ENCODE assay signal across 7 cellular contexts in genomic region chr14:63045612-63046320, GRCh38.
A peak's percentile ranks its signal among the peaks of the same experiment; 100 is the strongest.
DNase-seq lines count a peak whose midpoint lies in the region; TF ChIP-seq lines count a peak whose summit lies in the region.

No MANE protein-coding gene starts in this region.

- POLR2A ChIA-PET in HEK293 (lab: Yijun Ruan, JAX) = no interaction called here

- H3K27me3 ChIP-seq in endocrine pancreas (ENCODE audit: control insufficient read depth, insufficient read depth, low read length) (peaks cover 11% of the 10 kb centered on the region), neuron (ENCODE audit: insufficient read depth, low read length) (peaks cover 54% of the 10 kb centered on the region)

- peak overlapping the region; percentile 93 for H2AFZ ChIP-seq in neuron (ENCODE audit: low read depth, low read length)

- CTCF ChIA-PET in HEK293 (lab: Yijun Ruan, JAX) = interaction anchor here (0.7 kb wide), 1 partner anchor 151 kb away, joined by 3 read pairs; no protein-coding TSS in a partner anchor

- H3K4me1 ChIP-seq in HEK293 (ENCODE audit: control insufficient read depth, insufficient read depth, low read length) = no peaks in the 10 kb centered on the region; the same call in 1 of the 2 replicates
- H3K4me1 ChIP-seq in endocrine pancreas (ENCODE audit: control insufficient read depth, insufficient read depth, low read length) = no peaks in the 10 kb centered on the region
- peaks cover 15% of the 10 kb centered on the region for H3K4me1 ChIP-seq in neuron (ENCODE audit: insufficient read depth, low read length)

- H3K9ac ChIP-seq in endocrine pancreas (ENCODE audit: control insufficient read depth, insufficient read depth, low read length) = peak overlapping the region; percentile 26

- H3K4me3 ChIP-seq in HEK293 (ENCODE audit: low read depth, low read length) (peak overlapping the region; percentile 44), endocrine pancreas (ENCODE audit: control insufficient read depth, insufficient read depth, low read length) (no peak overlapping the region), neuron (ENCODE audit: low read length) (peak overlapping the region; percentile 48)

- DNase-seq in NCI-H226 (peak; percentile 22), ACHN (no peak), NOMO-1 treated with dmso at 0.1 percent for 144 hours (lab: John Stamatoyannopoulos, UW; ENCODE audit: unreplicated experiment) (no peak)
- DNase-seq in activated CD8-positive, alpha-beta memory T cell treated with anti-CD3 and anti-CD28 coated beads, Interleukin-2, amount 50 U/mL, for 48 hours = no peak

- H3K27ac ChIP-seq in HEK293 (ENCODE audit: extremely low read depth, low read depth, low read length) = no peak overlapping the region

- TF ChIP-seq CTCF in HEK293 (tag by site-specific recombination; IDR thresholded peaks at IDR 0.05) = 0 out of 2 replicates have a peak, but pooled peaks have one; percentile 8

- in situ Hi-C loops in ACHN (cut with HindIII; ENCODE audit: low pct_ligation_motif_present, low pct_unique_long_range_greater_than_20kb, low sequenced_read_pairs) = no loop called here

- no peaks in the 10 kb centered on the region for H3K36me3 ChIP-seq in HEK293 (ENCODE audit: control insufficient read depth in 2 of 2, insufficient read depth in 1 of 2, low read length in 2 of 2)
- H3K36me3 ChIP-seq in endocrine pancreas (ENCODE audit: control insufficient read depth, insufficient read depth, low read length) = no peaks in the 10 kb centered on the region
- no peaks in the 10 kb centered on the region for H3K36me3 ChIP-seq in neuron (ENCODE audit: insufficient read depth, low read length)

- H3K9me3 ChIP-seq in HEK293 (ENCODE audit: control insufficient read depth, insufficient read depth, low read depth, low read length) (no peaks in the 10 kb centered on the region), endocrine pancreas (ENCODE audit: control insufficient read depth, low read length) (no peaks in the 10 kb centered on the region), neuron (ENCODE audit: low read length) (no peaks in the 10 kb centered on the region)

TF ChIP-seq in HEK293, 187 proteins besides CTCF, POLR2A, EP300 and RAD21 (continues in another document):
- TF ChIP-seq ZNF394 (tag by site-specific recombination; IDR thresholded peaks at IDR 0.05; ENCODE audit: borderline replicate concordance) = no peak
- TF ChIP-seq ZNF664 (tag by site-specific recombination; IDR thresholded peaks at IDR 0.05) = no peak
- TF ChIP-seq ZNF214 (tag by site-specific recombination; IDR thresholded peaks at IDR 0.05; ENCODE audit: borderline replicate concordance) = no peak
- TF ChIP-seq ZBTB6 (tag by site-specific recombination; IDR thresholded peaks at IDR 0.05) = peak; percentile 70; the same call in 1 of the 2 replicates
- TF ChIP-seq KLF16 (tag by site-specific recombination; IDR thresholded peaks at IDR 0.05) = 0 out of 2 replicates have a peak, but pooled peaks have one; percentile 38
- TF ChIP-seq KLF1 (tag by site-specific recombination; IDR thresholded peaks at IDR 0.05) = peak; percentile 52
- no peak for TF ChIP-seq ZNF211 (tag by site-specific recombination; IDR thresholded peaks at IDR 0.05; ENCODE audit: low read depth)
- TF ChIP-seq ZNF707 (tag by site-specific recombination; IDR thresholded peaks at IDR 0.05) = no peak
- no peak for TF ChIP-seq RBAK (tag by site-specific recombination; IDR thresholded peaks at IDR 0.05)
- no peak for TF ChIP-seq ZNF549 (tag by site-specific recombination; IDR thresholded peaks at IDR 0.05)
- TF ChIP-seq ZNF335 (tag by site-specific recombination; conservative IDR thresholded peaks at IDR 0.05) = no peak
- no peak for TF ChIP-seq BCL6B (tag by site-specific recombination; IDR thresholded peaks at IDR 0.05)
- TF ChIP-seq MEIS1 (CRISPR knock-in tag; IDR thresholded peaks at IDR 0.05; ENCODE audit: borderline replicate concordance) = no peak
- no peak for TF ChIP-seq AEBP2 (tag by site-specific recombination; IDR thresholded peaks at IDR 0.05; ENCODE audit: borderline replicate concordance)
- TF ChIP-seq ZNF530 (tag by site-specific recombination; IDR thresholded peaks at IDR 0.05; ENCODE audit: low read depth) = no peak
- no peak for TF ChIP-seq ZNF596 (tag by site-specific recombination; IDR thresholded peaks at IDR 0.05)
- no peak for TF ChIP-seq ZNF157 (tag by site-specific recombination; IDR thresholded peaks at IDR 0.05)
- no peak for TF ChIP-seq ZNF768 (tag by site-specific recombination; IDR thresholded peaks at IDR 0.05)
- TF ChIP-seq PRDM1 (tag by site-specific recombination; IDR thresholded peaks at IDR 0.05) = no peak
- no peak for TF ChIP-seq ZBTB49 (tag by site-specific recombination; IDR thresholded peaks at IDR 0.05; ENCODE audit: low read depth)
- no peak for TF ChIP-seq ZBTB10 (tag by site-specific recombination; IDR thresholded peaks at IDR 0.05)
- TF ChIP-seq ZNF16 (tag by site-specific recombination; IDR thresholded peaks at IDR 0.05; ENCODE audit: low read depth) = no peak
- no peak for TF ChIP-seq ZNF555 (tag by site-specific recombination; conservative IDR thresholded peaks at IDR 0.05)
- TF ChIP-seq GLI4 (tag by site-specific recombination; IDR thresholded peaks at IDR 0.05) = no peak
- no peak for TF ChIP-seq ZNF223 (tag by site-specific recombination; IDR thresholded peaks at IDR 0.05)
